28 cellular contexts compared by ENCODE assay signal in genomic region chr17:13665872-13666635, GRCh38.
"Had no signal": no experiment of that assay in that cellular context is flagged by ENCODE, and none has a peak within 500 bp of the region (broad histone marks: within the 10 kb centered on the region; RNA-seq: fewer than 3 reads in every experiment).

No MANE protein-coding gene starts in this region.

- H3K4me3 Mint-ChIP-seq: dendritic cell treated with granulocyte-macrophage colony-stimulating factor and Interleukin-4, amounts not matched to agents 40 ng/mL and 50 ng/mL, for 4 days; effector memory CD8-positive, alpha-beta T cell; endodermal cell; mesothelial cell of epicardium; naive B cell had no signal

- DNase-seq: colonic mucosa; cortex of kidney; effector CD8-positive, alpha-beta T cell; effector memory CD8-positive, alpha-beta T cell; endodermal cell; erythroblast; esophagus squamous epithelium; foreskin fibroblast; foreskin melanocyte; gastrocnemius medialis; glutamatergic neuron; head of caudate nucleus; heart right ventricle; hippocampal formation; left cardiac atrium; left lung; left ventricle myocardium superior; lower lobe of right lung; mesenchymal stem cell; mucosa of descending colon; naive B cell had no signal

- H3K27ac ChIP-seq: colonic mucosa, epithelial cell of prostate, esophagus squamous epithelium, gastrocnemius medialis, heart right ventricle, left lung, lower lobe of right lung had no signal

- H3K9me3 ChIP-seq: colonic mucosa, esophagus squamous epithelium had no signal

- H3K27me3 ChIP-seq: colonic mucosa, gastrocnemius medialis, heart right ventricle, left lung had no signal

- FAIRE-seq: endometrium, islet of Langerhans, keratinocyte had no signal

- H3K4me1 Mint-ChIP-seq: mesothelial cell of epicardium, naive B cell had no signal

- ATAC-seq: effector memory CD8-positive, alpha-beta T cell; esophagus mucosa; gastrocnemius medialis; heart right ventricle; left cardiac atrium; left lung; left ventricle myocardium superior; lower lobe of right lung; mucosa of descending colon had no signal

- H3K27me3 Mint-ChIP-seq: dendritic cell treated with granulocyte-macrophage colony-stimulating factor and Interleukin-4, amounts not matched to agents 40 ng/mL and 50 ng/mL, for 4 days had no signal

- H3K4me3 ChIP-seq: colonic mucosa, esophagus squamous epithelium, gastrocnemius medialis, heart right ventricle, left lung, lower lobe of right lung, mucosa of descending colon had no signal

- H3K36me3 ChIP-seq: colonic mucosa, esophagus squamous epithelium, gastrocnemius medialis, heart right ventricle, left lung, lower lobe of right lung had no signal

- H3K27ac Mint-ChIP-seq: dendritic cell treated with granulocyte-macrophage colony-stimulating factor and Interleukin-4, amounts not matched to agents 40 ng/mL and 50 ng/mL, for 4 days; effector memory CD8-positive, alpha-beta T cell; endodermal cell; mesothelial cell of epicardium; naive B cell had no signal

- H3K4me1 ChIP-seq: colonic mucosa, esophagus squamous epithelium, gastrocnemius medialis, heart right ventricle, left lung, lower lobe of right lung had no signal
